Comparison of ENCODE assay signal across 27 cellular contexts in genomic region chr10:122955892-122956291, GRCh38. TPM values are rescaled to one million over a fixed set of nuclear protein-coding genes. Genes with fewer than 3 reads are reported as not detected.
"Had no signal": no experiment of that assay in that cellular context is flagged by ENCODE, and none has a peak within 500 bp of the region (broad histone marks: within the 10 kb centered on the region; RNA-seq: fewer than 3 reads in every experiment).

No MANE protein-coding gene starts in this region.

- H3K9me3 ChIP-seq: heart left ventricle, psoas muscle, thoracic aorta, transverse colon had no signal

- DNase-seq: effector memory CD4-positive, alpha-beta T cell; heart left ventricle; islet precursor cell; mammary epithelial cell; naive thymus-derived CD8-positive, alpha-beta T cell; psoas muscle; retina; stimulated activated CD4-positive, alpha-beta T cell treated with anti-CD3 and anti-CD28 coated beads, Interleukin-2, amount 100 ng/mL, for 24 hours; stimulated activated CD4-positive, alpha-beta T cell treated with anti-CD3 and anti-CD28 coated beads, Interleukin-4, amount 100 ng/mL, for 4 hours; stimulated activated naive CD4-positive, alpha-beta T cell; stomach; substantia nigra; transverse colon had no signal

- H3K27ac ChIP-seq: heart left ventricle, parathyroid adenoma, psoas muscle, stomach, thoracic aorta, transverse colon had no signal

- ATAC-seq: esophagus mucosa; heart left ventricle; left lobe of liver; naive thymus-derived CD8-positive, alpha-beta T cell; psoas muscle; sciatic nerve had no signal

- H3K4me3 ChIP-seq: heart left ventricle, psoas muscle, stomach, thoracic aorta, transverse colon had no signal

- H3K36me3 ChIP-seq: stomach, thoracic aorta, transverse colon had no signal

- H3K27me3 ChIP-seq: heart left ventricle, stomach, transverse colon had no signal

RNA-seq across cellular contexts. Expression of gene FAM24A, which starts 45.5 kb away (rescaled TPM):
- total RNA-seq: esophagus mucosa; fibroblast of lung; frontal cortex; glomerular endothelial cell; heart left ventricle; left lobe of liver; lower leg skin; mammary epithelial cell; mesenteric fat pad; mononuclear cell; naive thymus-derived CD8-positive, alpha-beta T cell; omental fat pad; psoas muscle; sciatic nerve; skeletal muscle tissue; stomach; thoracic aorta; transverse colon; urinary bladder had no signal
- polyA plus RNA-seq: fibroblast of lung; heart left ventricle; mammary epithelial cell; naive thymus-derived CD8-positive, alpha-beta T cell; psoas muscle; stomach; urinary bladder had no signal
